20 cellular contexts compared by ENCODE assay signal in the genomic region with DNA sequence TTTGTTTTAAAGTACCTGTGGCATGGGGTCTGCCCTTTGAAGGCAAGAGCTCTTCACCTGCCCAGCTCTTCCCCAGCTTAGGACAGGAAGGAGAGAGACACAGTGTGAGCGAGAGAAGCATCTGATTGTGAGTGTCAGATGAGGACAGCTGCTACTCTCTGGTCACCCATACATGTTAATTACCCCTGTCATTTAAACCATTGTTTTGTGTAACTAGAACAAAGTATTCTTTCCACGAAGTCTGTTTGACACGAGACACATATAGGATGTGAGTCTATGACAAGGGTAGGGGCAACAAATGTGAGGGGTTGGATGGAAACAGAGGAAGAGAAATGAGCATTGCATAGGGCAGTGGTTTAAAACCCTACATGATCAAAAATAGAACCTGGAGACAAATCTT. TPM values are rescaled to one million over a fixed set of nuclear protein-coding genes. Genes with fewer than 3 reads are reported as not detected.
DNase-seq lines count a peak whose midpoint lies in the region; ATAC-seq and TF ChIP-seq lines count a peak whose summit lies in the region.
"Had no signal": no experiment of that assay in that cellular context is flagged by ENCODE, and none has a peak within 500 bp of the region (broad histone marks: within the 10 kb centered on the region; RNA-seq: fewer than 3 reads in every experiment).

No MANE protein-coding gene starts in this region.

- H3K18ac ChIP-seq in IMR-90 (ENCODE audit: low read depth, low read length) (peak overlapping the region; percentile 12; the same call in 1 of the 2 replicates), trophoblast cell (ENCODE audit: low read length) (peak overlapping the region; percentile 65)

- H4K12ac ChIP-seq in trophoblast cell (ENCODE audit: low read depth, low read length): no peak overlapping the region

- H3K9me1 ChIP-seq in IMR-90 (ENCODE audit: insufficient read depth, low read length): peaks cover 2% of the 10 kb centered on the region; the same call in 1 of the 2 replicates

- TF ChIP-seq CTCF in IMR-90 (conservative IDR thresholded peaks at IDR 0.05; ENCODE audit: low read depth, low read length): no peak

- no peak overlapping the region for H3K9ac ChIP-seq in IMR-90 (ENCODE audit: low read depth, low read length)
- H3K9ac ChIP-seq in trophoblast cell (ENCODE audit: low read length): no peak overlapping the region

- H3K4ac ChIP-seq in IMR-90 (ENCODE audit: low read depth, low read length) (peak overlapping the region; percentile 83), trophoblast cell (ENCODE audit: low read depth, low read length) (no peak overlapping the region)

- no CpG with 5 or more reads among the region's 3 CpGs for WGBS in IMR-90 (ENCODE audit: extremely low coverage in 2 of 2, insufficient read length in 1 of 2), 2 experiments
- no CpG with 5 or more reads among the region's 3 CpGs for WGBS in trophoblast cell (ENCODE audit: extremely low coverage, insufficient coverage, insufficient read length)

- H2BK120ac ChIP-seq in IMR-90 (ENCODE audit: low read depth, low read length) (peak overlapping the region; percentile 76), trophoblast cell (ENCODE audit: insufficient read depth, low read length, poor library complexity) (peak overlapping the region; percentile 58)

- H2BK15ac ChIP-seq in IMR-90 (ENCODE audit: low read depth, low read length): peak overlapping the region; percentile 69; the same call in 1 of the 3 replicates

- H3K27me3 ChIP-seq in IMR-90 (ENCODE audit: control insufficient read depth, insufficient read depth, low read length): no peaks in the 10 kb centered on the region
- no peaks in the 10 kb centered on the region for H3K27me3 ChIP-seq in trophoblast cell (ENCODE audit: insufficient read depth, low read length)
- H3K27me3 ChIP-seq: brain microvascular endothelial cell, colonic mucosa, foreskin keratinocyte, right atrium auricular region had no signal

- CTCF ChIA-PET in activated naive CD4-positive, alpha-beta T cell treated with anti-CD3 and anti-CD28 coated beads for 36 hours (lab: Charles Lee): interaction anchor here (1.5 to 5.6 kb wide), 2 partner anchors 141 to 153 kb away, joined by 4 to 79 read pairs; no protein-coding TSS in a partner anchor
- CTCF ChIA-PET in IMR-90 (lab: Yijun Ruan, JAX): interaction anchor here (1.2 kb wide), 1 partner anchor 143 kb away, joined by 4 read pairs; no protein-coding TSS in a partner anchor

- H3K79me1 ChIP-seq in IMR-90 (ENCODE audit: low read depth in 1 of 2, low read length in 2 of 2) (peaks cover 0 to 16% of the 10 kb centered on the region in 2 experiments; a peak in 2 of 4 replicates), trophoblast cell (ENCODE audit: low read length) (peaks cover 6% of the 10 kb centered on the region)

- H3K23ac ChIP-seq in IMR-90 (ENCODE audit: low read depth, low read length) (no peak overlapping the region; the same call in 1 of the 2 replicates), trophoblast cell (ENCODE audit: low read length) (no peak overlapping the region)

- H3K9me3 Mint-ChIP-seq in activated naive CD4-positive, alpha-beta T cell treated with anti-CD3 and anti-CD28 coated beads for 36 hours: peaks cover 3% of the 10 kb centered on the region
- H3K9me3 Mint-ChIP-seq in activated T-helper 2 cell treated with anti-CD3 and anti-CD28 coated beads, Interferon-gamma antibody, Interleukin-2, Interleukin-4, amounts not matched to agents 10 μg/mL and 5 μg/mL and 100 μg/mL, durations not matched to agents 14 hours and 24 hours and 36 hours: no peaks in the 10 kb centered on the region

- peaks cover 50% of the 10 kb centered on the region for H3K4me1 Mint-ChIP-seq in activated naive CD4-positive, alpha-beta T cell treated with anti-CD3 and anti-CD28 coated beads for 36 hours (ENCODE audit: low read depth)
- H3K4me1 Mint-ChIP-seq in activated T-helper 2 cell treated with anti-CD3 and anti-CD28 coated beads, Interferon-gamma antibody, Interleukin-2, Interleukin-4, amounts not matched to agents 10 μg/mL and 5 μg/mL and 100 μg/mL, durations not matched to agents 14 hours and 24 hours and 36 hours (ENCODE audit: low read depth): peaks cover 54% of the 10 kb centered on the region

- no peaks in the 10 kb centered on the region for H4K20me1 ChIP-seq in IMR-90 (ENCODE audit: insufficient read depth, low read length)

- H3K4me3 ChIP-seq in IMR-90 (ENCODE audit: insufficient read depth, low read depth, low read length) (no peak overlapping the region), trophoblast cell (ENCODE audit: low read depth, low read length) (no peak overlapping the region)
- H3K4me3 ChIP-seq: colonic mucosa, lower lobe of right lung, right atrium auricular region had no signal

- peak overlapping the region; percentile 49 to 50; a peak in 2 of 4 replicates for H4K8ac ChIP-seq in IMR-90 (ENCODE audit: low read depth in 2 of 2, low read length in 2 of 2)
- no peak overlapping the region for H4K8ac ChIP-seq in trophoblast cell (ENCODE audit: low read depth, low read length)

- H3K79me2 ChIP-seq in trophoblast cell (ENCODE audit: control insufficient read depth, insufficient read depth, low read length, poor library complexity): no peaks in the 10 kb centered on the region

- H2BK20ac ChIP-seq in IMR-90 (ENCODE audit: low read depth, low read length): 0 out of 2 replicates have a peak overlapping the region, but pooled peaks have one; percentile 32

- H2BK5ac ChIP-seq in IMR-90 (ENCODE audit: low read depth, low read length, poor library complexity, severe bottlenecking): no peak overlapping the region
- peak overlapping the region; percentile 73 for H2BK5ac ChIP-seq in trophoblast cell (ENCODE audit: low read depth, low read length, poor library complexity)

- TF ChIP-seq RAD21 in IMR-90 (IDR thresholded peaks at IDR 0.05; ENCODE audit: low read length): no peak

- ATAC-seq in IMR-90 (ENCODE audit: low read depth) (no peak), esophagus mucosa (no peak)
- ATAC-seq: lower lobe of right lung had no signal

- H3K27ac Mint-ChIP-seq in activated naive CD4-positive, alpha-beta T cell treated with anti-CD3 and anti-CD28 coated beads for 36 hours: peak overlapping the region; percentile 68
- peak overlapping the region; percentile 24 for H3K27ac Mint-ChIP-seq in activated T-helper 2 cell treated with anti-CD3 and anti-CD28 coated beads, Interferon-gamma antibody, Interleukin-2, Interleukin-4, amounts not matched to agents 10 μg/mL and 5 μg/mL and 100 μg/mL, durations not matched to agents 14 hours and 24 hours and 36 hours

- no peak overlapping the region for H3K4me3 Mint-ChIP-seq in activated naive CD4-positive, alpha-beta T cell treated with anti-CD3 and anti-CD28 coated beads for 36 hours
- H3K4me3 Mint-ChIP-seq in activated T-helper 2 cell treated with anti-CD3 and anti-CD28 coated beads, Interferon-gamma antibody, Interleukin-2, Interleukin-4, amounts not matched to agents 10 μg/mL and 5 μg/mL and 100 μg/mL, durations not matched to agents 14 hours and 24 hours and 36 hours (ENCODE audit: low read depth): no peak overlapping the region

- peak overlapping the region; percentile 60 for H4K91ac ChIP-seq in IMR-90 (ENCODE audit: insufficient read depth, low read depth, low read length)
- peak overlapping the region; percentile 83 for H4K91ac ChIP-seq in trophoblast cell (ENCODE audit: low read depth, low read length)

- dilution Hi-C loops in IMR-90 (cut with HindIII; ENCODE audit: low sequenced_read_pairs, unreplicated experiment): no loop called here

- peaks cover 2% of the 10 kb centered on the region for H3K36me3 Mint-ChIP-seq in activated naive CD4-positive, alpha-beta T cell treated with anti-CD3 and anti-CD28 coated beads for 36 hours (ENCODE audit: low read depth)
- H3K36me3 Mint-ChIP-seq in activated T-helper 2 cell treated with anti-CD3 and anti-CD28 coated beads, Interferon-gamma antibody, Interleukin-2, Interleukin-4, amounts not matched to agents 10 μg/mL and 5 μg/mL and 100 μg/mL, durations not matched to agents 14 hours and 24 hours and 36 hours (ENCODE audit: low read depth): peaks cover 12% of the 10 kb centered on the region

- H3K14ac ChIP-seq in IMR-90 (replicated peaks; ENCODE audit: low read depth, low read length) (peak overlapping the region; percentile 76), trophoblast cell (ENCODE audit: low read length) (peak overlapping the region; percentile 84)

- H2BK12ac ChIP-seq in trophoblast cell (ENCODE audit: low read length): peak overlapping the region; percentile 95

- POLR2A ChIA-PET in IMR-90 (lab: Charles Lee; ENCODE audit: unreplicated experiment): no interaction called here

- no TSS peak for BruUV-seq in IMR-90 (replicated peaks; lab: Mats Ljungman, UMichigan)

- H4K5ac ChIP-seq in IMR-90 (ENCODE audit: low read depth, low read length): no peak overlapping the region

- no peaks in the 10 kb centered on the region for H3K27me3 Mint-ChIP-seq in activated naive CD4-positive, alpha-beta T cell treated with anti-CD3 and anti-CD28 coated beads for 36 hours (ENCODE audit: low read depth)
- no peaks in the 10 kb centered on the region for H3K27me3 Mint-ChIP-seq in activated T-helper 2 cell treated with anti-CD3 and anti-CD28 coated beads, Interferon-gamma antibody, Interleukin-2, Interleukin-4, amounts not matched to agents 10 μg/mL and 5 μg/mL and 100 μg/mL, durations not matched to agents 14 hours and 24 hours and 36 hours (ENCODE audit: low read depth)

- H2AK5ac ChIP-seq in IMR-90 (ENCODE audit: low read depth, low read length) (peak overlapping the region; percentile 82), trophoblast cell (ENCODE audit: low read length) (no peak overlapping the region)

- H3K9me3 ChIP-seq in IMR-90 (ENCODE audit: control insufficient read depth, insufficient read depth, low read length) (no peaks in the 10 kb centered on the region), trophoblast cell (ENCODE audit: insufficient read depth, low read depth, low read length) (no peaks in the 10 kb centered on the region)
- H3K9me3 ChIP-seq: colonic mucosa, lower lobe of right lung, right atrium auricular region had no signal

- no peak overlapping the region for H3K56ac ChIP-seq in IMR-90 (ENCODE audit: extremely low read depth, insufficient read depth, low read length)

- H3K27ac ChIP-seq in IMR-90 (ENCODE audit: insufficient read depth, low read length) (no peak overlapping the region), trophoblast cell (ENCODE audit: low read depth, low read length) (no peak overlapping the region)
- H3K27ac ChIP-seq: brain microvascular endothelial cell, colonic mucosa, foreskin keratinocyte, lower lobe of right lung, right atrium auricular region had no signal

- H3K4me2 ChIP-seq in IMR-90 (ENCODE audit: low read depth, low read length): peak overlapping the region; percentile 2; the same call in 1 of the 2 replicates
- no peak overlapping the region for H3K4me2 ChIP-seq in trophoblast cell (ENCODE audit: low read length)

- DNase-seq in activated naive CD4-positive, alpha-beta T cell treated with anti-CD3 and anti-CD28 coated beads for 36 hours: no peak
- no peak for DNase-seq in activated naive CD4-positive, alpha-beta T cell (lab: John Stamatoyannopoulos, UW)
- DNase-seq in IMR-90 (no peak), trophoblast cell (no peak), inferior parietal cortex (ENCODE audit: extremely low spot score) (no peak), KBM-7 (no peak)
- DNase-seq in activated T-helper 2 cell treated with anti-CD3 and anti-CD28 coated beads, Interferon-gamma antibody, Interleukin-2, Interleukin-4, amounts not matched to agents 10 μg/mL and 5 μg/mL and 100 μg/mL, durations not matched to agents 14 hours and 24 hours and 36 hours (ENCODE audit: low spot score): no peak
- DNase-seq: activated gamma-delta T cell, brain microvascular endothelial cell, colonic mucosa, DMS79, hippocampal formation, islet precursor cell, lower lobe of right lung, NCI-H1694 treated with DMSO at 0.1 percent for 48 hours, NCI-H2227 treated with DMSO at 0.1 percent for 48 hours, occipital lobe had no signal

- H3K4me1 ChIP-seq in IMR-90 (ENCODE audit: control insufficient read depth, insufficient read depth, low read length): peaks cover 4% of the 10 kb centered on the region
- H3K4me1 ChIP-seq in trophoblast cell (ENCODE audit: control insufficient read depth in 1 of 2, insufficient read depth in 2 of 2, low read length in 2 of 2): peaks cover 0 to 5% of the 10 kb centered on the region in 2 experiments
- H3K4me1 ChIP-seq: colonic mucosa had no signal

- no peak for TF ChIP-seq POLR2A in IMR-90 (IDR thresholded peaks at IDR 0.05; ENCODE audit: low read depth, low read length)

- H3K36me3 ChIP-seq in IMR-90 (ENCODE audit: control insufficient read depth, insufficient read depth, low read length): no peaks in the 10 kb centered on the region
- H3K36me3 ChIP-seq in trophoblast cell (ENCODE audit: control insufficient read depth in 1 of 2, insufficient read depth in 2 of 2, low read length in 2 of 2): no peaks in the 10 kb centered on the region
- H3K36me3 ChIP-seq: brain microvascular endothelial cell, colonic mucosa, lower lobe of right lung, right atrium auricular region had no signal

- in situ Hi-C loops in IMR-90 (cut with MboI; ENCODE audit: low sequenced_read_pairs): loop anchor here (25.0 kb wide), 1 partner anchor 685 kb away; no protein-coding TSS in a partner anchor
- in situ Hi-C loops in KBM-7 (cut with MboI; ENCODE audit: low pct_unique_long_range_greater_than_20kb, low sequenced_read_pairs): loop anchor here (25.0 kb wide), 1 partner anchor 685 kb away; no protein-coding TSS in a partner anchor

- intact Hi-C loops in activated naive CD4-positive, alpha-beta T cell treated with anti-CD3 and anti-CD28 coated beads for 36 hours (cut with micrococcal nuclease): no loop called here
- intact Hi-C loops in IMR-90 (cut with micrococcal nuclease): no loop called here
- intact Hi-C loops in activated T-helper 2 cell treated with anti-CD3 and anti-CD28 coated beads, Interferon-gamma antibody, Interleukin-2, Interleukin-4, amounts not matched to agents 10 μg/mL and 5 μg/mL and 100 μg/mL, durations not matched to agents 14 hours and 24 hours and 36 hours (cut with micrococcal nuclease): no loop called here

- no peak overlapping the region for H2AFZ ChIP-seq in IMR-90 (replicated peaks; ENCODE audit: low read length, poor library complexity)
- no peak overlapping the region for H2AFZ ChIP-seq in trophoblast cell (ENCODE audit: insufficient read depth, low read length, poor library complexity)

- H2AK9ac ChIP-seq in IMR-90 (replicated peaks; ENCODE audit: low read depth, low read length, poor library complexity): no peak overlapping the region

RNA-seq across cellular contexts. Expression of a gene that starts 3.0 kb away (rescaled TPM):
- 10 to 100 TPM; 14.2 to 15.0 TPM for total RNA-seq in activated naive CD4-positive, alpha-beta T cell treated with anti-CD3 and anti-CD28 coated beads for 36 hours
- total RNA-seq in IMR-90 (2012; rRNA removed): 19.4 and 29.4 TPM in 2 replicates
- 13.9 and 17.4 TPM in 2 replicates for polyA plus RNA-seq in IMR-90 (2012; rRNA removed)
- 3.0 and 4.3 TPM in 2 replicates for polyA plus RNA-seq in IMR-90 (2012; cell fraction: cytosol; rRNA removed)
- polyA plus RNA-seq in IMR-90 (2012; cell fraction: nucleus; rRNA removed; ENCODE audit: low replicate concordance): 4.8 and 33.9 TPM in 2 replicates
- 36.7 and 40.5 TPM in 2 replicates for total RNA-seq in activated T-helper 2 cell treated with anti-CD3 and anti-CD28 coated beads, Interferon-gamma antibody, Interleukin-2, Interleukin-4, amounts not matched to agents 10 μg/mL and 5 μg/mL and 100 μg/mL, durations not matched to agents 14 hours and 24 hours and 36 hours
- polyA plus RNA-seq in trophoblast cell (2013): 105 and 117 TPM in 2 replicates
- total RNA-seq in esophagus mucosa: 1.5 TPM

RNA-seq across cellular contexts. Expression of a gene that starts 9.6 kb away (rescaled TPM):
- total RNA-seq in activated naive CD4-positive, alpha-beta T cell treated with anti-CD3 and anti-CD28 coated beads for 36 hours: 10 to 100 TPM; 48.9 to 51.4 TPM
- 12.7 and 13.6 TPM in 2 replicates for total RNA-seq in IMR-90 (2012; rRNA removed)
- polyA plus RNA-seq in IMR-90 (2012; rRNA removed): 8.6 and 10.8 TPM in 2 replicates
- 2.1 and 3.0 TPM in 2 replicates for polyA plus RNA-seq in IMR-90 (2012; cell fraction: cytosol; rRNA removed)
- polyA plus RNA-seq in IMR-90 (2012; cell fraction: nucleus; rRNA removed; ENCODE audit: low replicate concordance): 0.53 and 2.4 TPM in 2 replicates
- 39.3 and 42.3 TPM in 2 replicates for total RNA-seq in activated T-helper 2 cell treated with anti-CD3 and anti-CD28 coated beads, Interferon-gamma antibody, Interleukin-2, Interleukin-4, amounts not matched to agents 10 μg/mL and 5 μg/mL and 100 μg/mL, durations not matched to agents 14 hours and 24 hours and 36 hours
- polyA plus RNA-seq in trophoblast cell (2013): 18.3 and 18.5 TPM in 2 replicates
- 28.1 TPM for total RNA-seq in esophagus mucosa
